23 cellular contexts compared by ENCODE assay signal in the genomic region with DNA sequence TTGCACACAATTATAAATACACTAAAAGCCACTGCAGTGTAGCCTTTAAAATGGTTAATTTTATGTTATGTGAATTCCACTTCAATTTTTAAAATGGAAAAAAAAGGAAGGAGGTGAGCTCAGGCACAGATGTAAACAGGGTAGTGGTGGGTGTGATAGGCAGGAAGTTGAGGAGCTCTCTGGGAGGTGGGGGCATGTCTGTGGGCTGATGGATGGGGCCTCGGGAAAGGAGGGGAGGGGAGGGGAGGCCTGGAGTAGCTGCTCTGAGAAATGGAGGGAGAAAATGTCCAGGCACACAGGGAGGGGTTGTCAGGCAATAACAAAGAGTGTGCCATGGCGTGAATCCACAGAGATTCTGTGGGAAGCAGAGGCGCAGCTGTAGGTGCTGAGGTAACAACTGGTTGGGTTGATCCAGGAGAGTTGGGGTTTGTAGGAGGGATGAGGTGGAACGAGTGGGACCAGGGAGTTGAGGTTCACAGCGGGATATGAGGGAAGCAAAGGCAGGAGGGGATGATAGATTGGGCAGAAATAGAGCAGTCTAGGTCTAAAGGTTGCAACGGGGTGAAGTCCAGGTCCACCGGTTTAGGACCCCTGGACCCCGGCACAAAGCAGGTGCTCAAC. TPM values are rescaled to one million over a fixed set of nuclear protein-coding genes. Genes with fewer than 3 reads are reported as not detected.
DNase-seq lines count a peak whose midpoint lies in the region; ATAC-seq, FAIRE-seq and TF ChIP-seq lines count a peak whose summit lies in the region.
"Had no signal": no experiment of that assay in that cellular context is flagged by ENCODE, and none has a peak within 500 bp of the region (broad histone marks: within the 10 kb centered on the region; RNA-seq: fewer than 3 reads in every experiment).

No MANE protein-coding gene starts in this region.

- H3K9me3 ChIP-seq in mammary epithelial cell (replicated peaks; ENCODE audit: insufficient read depth, low read length) (no peaks in the 10 kb centered on the region), PC-9 (ENCODE audit: insufficient read depth, low read depth) (no peaks in the 10 kb centered on the region), endothelial cell of umbilical vein (replicated peaks; ENCODE audit: control insufficient read depth, insufficient read depth, low read length) (no peaks in the 10 kb centered on the region), thoracic aorta (no peaks in the 10 kb centered on the region)

- no peak overlapping the region for H3K4me3 Mint-ChIP-seq in MCF 10A (ENCODE audit: unreplicated experiment)
- H3K4me3 Mint-ChIP-seq: B cell had no signal

- H3K9ac ChIP-seq in mammary epithelial cell (ENCODE audit: insufficient read depth, low read length) (no peak overlapping the region), endothelial cell of umbilical vein (replicated peaks; ENCODE audit: extremely low read depth, insufficient read depth, low read length) (no peak overlapping the region)

- no peaks in the 10 kb centered on the region for H3K9me1 ChIP-seq in endothelial cell of umbilical vein (replicated peaks; ENCODE audit: control insufficient read depth, extremely low read depth, insufficient read depth, low read length)

- TF ChIP-seq POLR2A in endothelial cell of umbilical vein (IDR thresholded peaks at IDR 0.05; ENCODE audit: low read depth, low read length), result no peak

- no peaks in the 10 kb centered on the region for H3K9me2 ChIP-seq in PC-9 (ENCODE audit: insufficient read depth)

- ATAC-seq in thoracic aorta (ENCODE audit: insufficient number of reproducible peaks, low FRiP score, low read depth) (no peak), sciatic nerve (no peak), HG03571 (IDR thresholded peaks at IDR 0.05; ENCODE audit: unreplicated experiment) (no peak)

- no peak overlapping the region for H3K27ac ChIP-seq in mammary epithelial cell (ENCODE audit: insufficient read depth, low read depth, low read length)
- H3K27ac ChIP-seq in PC-9, result no peak overlapping the region
- H3K27ac ChIP-seq in endothelial cell of umbilical vein (ENCODE audit: insufficient read depth, low read depth, low read length), result no peak overlapping the region
- peak overlapping the region; percentile 42 to 88 for H3K27ac ChIP-seq in thoracic aorta
- H3K27ac ChIP-seq: 22Rv1 had no signal

- no peak overlapping the region for H2AFZ ChIP-seq in mammary epithelial cell (ENCODE audit: low read depth, low read length)
- H2AFZ ChIP-seq in PC-9, result no peak overlapping the region
- H2AFZ ChIP-seq in endothelial cell of umbilical vein (ENCODE audit: low read depth, low read length), result no peak overlapping the region

- dilution Hi-C loops in mammary epithelial cell (cut with HindIII; ENCODE audit: low sequenced_read_pairs) (no loop called here), endothelial cell of umbilical vein (cut with MboI; ENCODE audit: extremely low pct_ligation_motif_present, low sequenced_read_pairs) (no loop called here)

- H3K27ac Mint-ChIP-seq in MCF 10A (ENCODE audit: low read depth, unreplicated experiment), result peak overlapping the region; percentile 6
- H3K27ac Mint-ChIP-seq: B cell had no signal

- 93% methylated on average over 3 of the region's 8 CpGs for WGBS in mammary epithelial cell (ENCODE audit: low coverage, missing lambda C conversion rate)

- DNase-seq in MCF 10A (ENCODE audit: unreplicated experiment) (no peak), mammary epithelial cell (no peak), PC-9 (no peak), endothelial cell of umbilical vein (ENCODE audit: low read depth, low spot score) (peak; percentile 16), thoracic aorta (ENCODE audit: low spot score) (no peak), sciatic nerve (ENCODE audit: low spot score) (no peak)
- DNase-seq in activated CD4-positive, CD25-positive, alpha-beta regulatory T cell treated with anti-CD3 and anti-CD28 coated beads, Interleukin-2, amount 50 U/mL, for 72 hours, result no peak
- DNase-seq: Calu3; DMS79 treated with DMSO at 0.1 percent for 48 hours; Kasumi-1; NCI-H1105 treated with DMSO at 0.1 percent for 48 hours; NCI-H2029; NCI-H446 treated with DMSO at 0.1 percent for 48 hours; NCI-H526; NCI-H82; NK-92 treated with Interleukin-12 subunit alpha and Interleukin-12 subunit beta, amount 100 ng/mL, for 24 hours; RPMI8226; SHP77 treated with DMSO at 0.1 percent for 48 hours had no signal

- no peaks in the 10 kb centered on the region for H3K9me3 Mint-ChIP-seq in MCF 10A (ENCODE audit: unreplicated experiment)
- H3K9me3 Mint-ChIP-seq: CD14-positive monocyte had no signal

- no peaks in the 10 kb centered on the region for H3K27me3 ChIP-seq in mammary epithelial cell (ENCODE audit: insufficient read depth, low read length)
- H3K27me3 ChIP-seq in PC-9 (ENCODE audit: insufficient read depth, low read depth), result no peaks in the 10 kb centered on the region
- no peaks in the 10 kb centered on the region for H3K27me3 ChIP-seq in endothelial cell of umbilical vein (ENCODE audit: control insufficient read depth in 2 of 2, insufficient read depth in 2 of 2, low read length in 2 of 2)
- H3K27me3 ChIP-seq in thoracic aorta (replicated peaks; ENCODE audit: insufficient read depth), result no peaks in the 10 kb centered on the region

- H3F3A ChIP-seq in PC-9 (ENCODE audit: insufficient read depth, low read depth), result 0 out of 2 replicates have a peak, but pooled peaks cover 6% of the 10 kb centered on the region

- POLR2A ChIA-PET in MCF 10A (lab: Yijun Ruan, JAX), result interaction anchor here (0.7 to 1.6 kb wide), 3 partner anchors 8 to 12 kb away, joined by 3 to 5 read pairs (median 4); no protein-coding TSS in a partner anchor
- POLR2A ChIA-PET in PC-9 (lab: Charles Lee; ENCODE audit: unreplicated experiment), result interaction anchor here (0.6 kb wide), 1 partner anchor 10 kb away, joined by 4 read pairs; no protein-coding TSS in a partner anchor
- POLR2A ChIA-PET in endothelial cell of umbilical vein (lab: Charles Lee), result no interaction called here

- peaks cover 36% of the 10 kb centered on the region for H3K36me3 ChIP-seq in mammary epithelial cell (ENCODE audit: insufficient read depth, low read length)
- 0 out of 2 replicates have a peak, but pooled peaks cover 3% of the 10 kb centered on the region for H3K36me3 ChIP-seq in PC-9 (ENCODE audit: low read depth)
- peaks cover 16 to 27% of the 10 kb centered on the region in 2 experiments for H3K36me3 ChIP-seq in endothelial cell of umbilical vein (ENCODE audit: control insufficient read depth in 2 of 2, extremely low read depth in 1 of 2, insufficient read depth in 2 of 2, low read length in 2 of 2)
- H3K36me3 ChIP-seq in thoracic aorta, result peaks cover 20% of the 10 kb centered on the region

- peaks cover 49% of the 10 kb centered on the region for H3K79me2 ChIP-seq in mammary epithelial cell (ENCODE audit: insufficient read depth, low read length)
- H3K79me2 ChIP-seq in PC-9 (ENCODE audit: low read depth), result peaks cover 7% of the 10 kb centered on the region
- H3K79me2 ChIP-seq in endothelial cell of umbilical vein (ENCODE audit: control insufficient read depth, insufficient read depth, low read length), result peaks cover 53% of the 10 kb centered on the region

- H3K4me3 ChIP-seq in mammary epithelial cell (replicated peaks in 1 of 3; ENCODE audit: insufficient read depth in 1 of 3, low read depth in 2 of 3, low read length in 3 of 3) (no peak overlapping the region), PC-9 (no peak overlapping the region), endothelial cell of umbilical vein (replicated peaks in 1 of 3; ENCODE audit: insufficient read depth in 1 of 3, low read depth in 1 of 3, low read length in 3 of 3) (no peak overlapping the region), thoracic aorta (no peak overlapping the region)

- CTCF ChIA-PET in MCF 10A (lab: Yijun Ruan, JAX), result interaction anchor here (0.6 kb wide), 1 partner anchor 8 kb away, joined by 3 read pairs; no protein-coding TSS in a partner anchor
- CTCF ChIA-PET in mammary epithelial cell (lab: Charles Lee; ENCODE audit: low non-redundant PET), result no interaction called here
- CTCF ChIA-PET in PC-9 (lab: Charles Lee), result no interaction called here
- CTCF ChIA-PET in endothelial cell of umbilical vein (lab: Charles Lee), result no interaction called here

- in situ Hi-C loops in mammary epithelial cell (cut with MboI; ENCODE audit: low sequenced_read_pairs in 2 of 2), result no loop called here

- H3K4me2 ChIP-seq in mammary epithelial cell (ENCODE audit: insufficient read depth, low read depth, low read length) (no peak overlapping the region), PC-9 (no peak overlapping the region), endothelial cell of umbilical vein (ENCODE audit: insufficient read depth, low read length) (no peak overlapping the region)

- H3K27me3 Mint-ChIP-seq in MCF 10A (ENCODE audit: insufficient read depth, unreplicated experiment), result no peaks in the 10 kb centered on the region

- intact Hi-C loops in MCF 10A (cut with micrococcal nuclease) (no loop called here), mammary epithelial cell (cut with micrococcal nuclease) (no loop called here), PC-9 (cut with micrococcal nuclease; ENCODE audit: unreplicated experiment) (no loop called here), endothelial cell of umbilical vein (cut with micrococcal nuclease) (no loop called here), sciatic nerve (cut with DNase I) (no loop called here)

- H3K4me1 ChIP-seq in mammary epithelial cell (ENCODE audit: insufficient read depth, low read length), result peaks cover under 1% of the 10 kb centered on the region
- peaks cover 14% of the 10 kb centered on the region for H3K4me1 ChIP-seq in PC-9 (replicated peaks; ENCODE audit: insufficient read depth)
- H3K4me1 ChIP-seq in endothelial cell of umbilical vein (ENCODE audit: control insufficient read depth, extremely low read depth, insufficient read depth, low read length), result peaks cover 32% of the 10 kb centered on the region
- H3K4me1 ChIP-seq in thoracic aorta (ENCODE audit: control insufficient read depth in 1 of 2, low read depth in 2 of 2), result peaks cover 28 to 83% of the 10 kb centered on the region in 2 donors

- no peaks in the 10 kb centered on the region for H4K20me1 ChIP-seq in mammary epithelial cell (ENCODE audit: insufficient read depth, low read length)
- no peaks in the 10 kb centered on the region for H4K20me1 ChIP-seq in PC-9 (ENCODE audit: insufficient read depth)
- no peaks in the 10 kb centered on the region for H4K20me1 ChIP-seq in endothelial cell of umbilical vein (replicated peaks; ENCODE audit: control insufficient read depth, extremely low read depth, insufficient read depth, low read length)

- no peaks in the 10 kb centered on the region for H3K4me1 Mint-ChIP-seq in MCF 10A (ENCODE audit: insufficient read depth, unreplicated experiment)
- H3K4me1 Mint-ChIP-seq: B cell had no signal

- no peak for FAIRE-seq in endothelial cell of umbilical vein (lab: Jason Lieb, UNC)
- FAIRE-seq: H54 had no signal

- BruUV-seq in MCF 10A (replicated peaks; lab: Mats Ljungman, UMichigan), result no TSS peak
- no TSS peak for BruUV-seq in mammary epithelial cell (replicated peaks; lab: Mats Ljungman, UMichigan)
- TSS peak; percentile 8 for BruUV-seq in PC-9 (replicated peaks; lab: Mats Ljungman, UMichigan)
- BruUV-seq in endothelial cell of umbilical vein (replicated peaks; lab: Mats Ljungman, UMichigan), result no TSS peak

- TF ChIP-seq CTCF in MCF 10A (IDR thresholded peaks at IDR 0.05; ENCODE audit: unreplicated experiment) (no peak), mammary epithelial cell (conservative IDR thresholded peaks at IDR 0.05 in 1 of 2, IDR thresholded peaks at IDR 0.05 in 1 of 2; ENCODE audit: extremely low read depth in 1 of 2, insufficient read depth in 1 of 2, low read depth in 1 of 2, low read length in 2 of 2) (no peak), PC-9 (conservative IDR thresholded peaks at IDR 0.05) (no peak), endothelial cell of umbilical vein (IDR thresholded peaks at IDR 0.05; ENCODE audit: extremely low read depth in 1 of 2, insufficient read depth in 1 of 2, low read depth in 1 of 2, low read length in 2 of 2) (no peak), thoracic aorta (IDR thresholded peaks at IDR 0.05) (no peak)

- H3K36me3 Mint-ChIP-seq in MCF 10A (ENCODE audit: insufficient read depth, unreplicated experiment), result no peaks in the 10 kb centered on the region
- H3K36me3 Mint-ChIP-seq: CD14-positive monocyte had no signal

RNA-seq across cellular contexts. Expression of a gene that starts 57.2 kb away (rescaled TPM):
- total RNA-seq in MCF 10A (2022) (9.1 and 16.8 TPM in 2 replicates), mammary epithelial cell (100 to 1,000 TPM; 104 to 322 TPM), PC-9 (2021) (121 and 124 TPM in 2 replicates), endothelial cell of umbilical vein (264 and 268 TPM in 2 replicates), thoracic aorta (100 to 1,000 TPM; 674 to 973 TPM), sciatic nerve (93.0 TPM)
- polyA plus RNA-seq in mammary epithelial cell (56.3 TPM), endothelial cell of umbilical vein (208 and 209 TPM in 2 replicates)
- polyA minus RNA-seq in mammary epithelial cell (131 TPM), endothelial cell of umbilical vein (357 and 369 TPM in 2 replicates)
- polyA plus RNA-seq in endothelial cell of umbilical vein (2011; cell fraction: cytosol; rRNA removed), result 182 and 200 TPM in 2 replicates
- polyA plus RNA-seq in endothelial cell of umbilical vein (2011; cell fraction: nucleus; rRNA removed), result 302 and 337 TPM in 2 replicates
- polyA plus RNA-seq in endothelial cell of umbilical vein (2012), result 319 and 426 TPM in 2 replicates
- polyA minus RNA-seq in endothelial cell of umbilical vein (2011; cell fraction: cytosol; rRNA and poly(A)+ RNA removed), result not detected
- polyA minus RNA-seq in endothelial cell of umbilical vein (2011; cell fraction: nucleus; rRNA and poly(A)+ RNA removed), result 150 and 213 TPM in 2 replicates

Comparison
In these comparisons a context has a peak if more than half of its experiments do, and no peak if none do; other contexts are left out.
1. H3K27ac ChIP-seq: peak in thoracic aorta (2 of 2); none in mammary epithelial cell (single experiment), PC-9 (single experiment) and endothelial cell of umbilical vein (single experiment).